Comparison of ENCODE assay signal across 8 cellular contexts in genomic region chr2:239934571-239935171, GRCh38.
DNase-seq lines count a peak whose midpoint lies in the region; ATAC-seq and TF ChIP-seq lines count a peak whose summit lies in the region.

No MANE protein-coding gene starts in this region.

- no peaks in the 10 kb centered on the region for H3K36me3 Mint-ChIP-seq in nephron (ENCODE audit: low read depth)

- H3K27me3 ChIP-seq in thoracic aorta (replicated peaks; ENCODE audit: insufficient read depth) = no peaks in the 10 kb centered on the region

- H3K27ac Mint-ChIP-seq in nephron = no peak overlapping the region

- H3K4me3 Mint-ChIP-seq in nephron = no peak overlapping the region

- no peaks in the 10 kb centered on the region for H3K36me3 ChIP-seq in thoracic aorta

- H3K4me3 ChIP-seq in thoracic aorta = no peak overlapping the region

- H3K4me1 Mint-ChIP-seq in nephron = no peaks in the 10 kb centered on the region

- TF ChIP-seq CTCF in nephron (IDR thresholded peaks at IDR 0.05; ENCODE audit: unreplicated experiment in 3 of 3) (peak; percentile 48 to 66 (median 64)), thoracic aorta (IDR thresholded peaks at IDR 0.05) (peak; percentile 73)

- H3K27ac ChIP-seq in thoracic aorta = no peak overlapping the region

- H3K4me1 ChIP-seq in thoracic aorta (ENCODE audit: control insufficient read depth in 1 of 2, low read depth in 2 of 2) = no peaks in the 10 kb centered on the region

- H3K9me3 ChIP-seq in thoracic aorta = no peaks in the 10 kb centered on the region

- H3K9me3 Mint-ChIP-seq in nephron = peaks cover 3% of the 10 kb centered on the region

- DNase-seq in NCI-H2171 treated with DMSO at 0.1 percent for 48 hours (lab: John Stamatoyannopoulos, UW) = peak; percentile 7
- no peak for DNase-seq in NCI-H2171 (lab: John Stamatoyannopoulos, UW)
- peak; percentile 81 for DNase-seq in NCI-H82 (lab: John Stamatoyannopoulos, UW)
- DNase-seq in activated T-cell treated with anti-CD3 and anti-CD28 coated beads for 24 hours (ENCODE audit: low read depth) = peak; percentile 33
- DNase-seq in fibroblast of gingiva (ENCODE audit: low read depth) = peak; percentile 33
- DNase-seq in thoracic aorta (ENCODE audit: low spot score) = no peak
- DNase-seq in amniotic stem cell (lab: John Stamatoyannopoulos, UW) = no peak

- H3K27me3 Mint-ChIP-seq in nephron (ENCODE audit: low read depth) = peaks cover 8% of the 10 kb centered on the region

- peak; percentile 32 for ATAC-seq in thoracic aorta (ENCODE audit: insufficient number of reproducible peaks, low FRiP score, low read depth)

Comparison
In these comparisons a context has a peak if more than half of its experiments do, and no peak if none do; other contexts are left out.
1. DNase-seq: peak in NCI-H2171 treated with DMSO at 0.1 percent for 48 hours (single experiment), NCI-H82 (single experiment), activated T-cell treated with anti-CD3 and anti-CD28 coated beads for 24 hours (single experiment) and fibroblast of gingiva (single experiment); none in NCI-H2171 (single experiment), thoracic aorta (single experiment) and amniotic stem cell (single experiment).